In the genomic region with DNA sequence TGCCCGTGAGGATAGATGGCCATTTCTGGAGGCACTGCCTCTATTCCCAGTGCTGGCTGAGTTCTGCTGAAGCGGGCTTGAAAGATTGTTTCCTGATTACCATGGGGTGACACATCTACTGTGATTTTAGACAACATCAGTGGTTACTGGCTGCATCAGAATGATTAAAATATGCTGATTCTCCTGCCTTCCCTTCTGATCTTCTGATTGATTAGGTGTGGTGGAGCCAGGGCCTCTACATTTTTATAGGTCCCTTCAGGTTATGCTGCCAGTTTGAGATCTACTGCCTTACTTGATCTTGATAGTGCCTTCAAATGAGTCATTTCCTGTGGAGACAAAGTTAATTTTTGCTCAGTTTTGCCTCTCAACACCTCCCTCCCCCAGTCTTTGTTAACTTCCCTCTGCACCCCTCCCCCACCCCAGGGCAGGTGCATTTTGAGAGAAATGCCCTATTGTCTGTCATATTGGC, we compare ENCODE assay signal across 7 cellular contexts. TPM values are rescaled to one million over a fixed set of nuclear protein-coding genes. Genes with fewer than 3 reads are reported as not detected.
DNase-seq lines count a peak whose midpoint lies in the region; ATAC-seq and TF ChIP-seq lines count a peak whose summit lies in the region.

No MANE protein-coding gene starts in this region.

- H3K27ac Mint-ChIP-seq in endodermal cell = peak overlapping the region; percentile 37

- H3K4me3 Mint-ChIP-seq in endodermal cell = no peak overlapping the region

- no peaks in the 10 kb centered on the region for H3K27me3 Mint-ChIP-seq in endodermal cell (ENCODE audit: insufficient read depth)

- H3K4me1 ChIP-seq in HUES6 (ENCODE audit: control insufficient read depth, insufficient read depth, low read length) = peaks cover 9% of the 10 kb centered on the region
- H3K4me1 ChIP-seq in endodermal cell (ENCODE audit: control insufficient read depth, insufficient read depth, low read length) = peaks cover 8% of the 10 kb centered on the region

- 92 to 100% methylated on average over 2 of the region's 2 CpGs for WGBS in endodermal cell (ENCODE audit: insufficient coverage in 1 of 2, insufficient read length in 1 of 2), 2 experiments

- TF ChIP-seq CTCF in endodermal cell (conservative IDR thresholded peaks at IDR 0.05) = no peak

- H3K27ac ChIP-seq in HUES6 (ENCODE audit: low read depth, low read length) (0 out of 2 replicates have a peak overlapping the region, but pooled peaks have one; percentile 42), endodermal cell (ENCODE audit: low read depth, low read length) (no peak overlapping the region)

- peak; percentile 87 for ATAC-seq in GM19452 (IDR thresholded peaks at IDR 0.05; ENCODE audit: unreplicated experiment)

- H3K9ac ChIP-seq in HUES6 (ENCODE audit: low read length) (no peak overlapping the region), endodermal cell (ENCODE audit: extremely low read depth, low read length, poor library complexity, severe bottlenecking) (no peak overlapping the region)

- H3K36me3 ChIP-seq in HUES6 (ENCODE audit: control insufficient read depth, insufficient read depth, low read length) (peaks cover 69% of the 10 kb centered on the region), endodermal cell (ENCODE audit: control insufficient read depth, insufficient read depth, low read length) (peaks cover 64% of the 10 kb centered on the region)

- H3K4me3 ChIP-seq in HUES6 (ENCODE audit: low read depth, low read length) = no peak overlapping the region
- no peak overlapping the region for H3K4me3 ChIP-seq in endodermal cell (ENCODE audit: low read length)

- DNase-seq in activated CD4-positive, alpha-beta T cell treated with anti-CD3 and anti-CD28 coated beads for 1 hour = peak; percentile 46
- DNase-seq in endodermal cell = no peak
- DNase-seq in stimulated activated CD8-positive, alpha-beta memory T cell treated with anti-CD3 and anti-CD28 coated beads, Interleukin-12 subunit alpha, Interleukin-12 subunit beta, amount 100 ng/mL, for 1 hour (ENCODE audit: low read depth) = peak; percentile 27
- no peak for DNase-seq in hippocampal formation (lab: John Stamatoyannopoulos, UW)
- DNase-seq in NCI-H446 treated with DMSO at 0.1 percent for 48 hours (lab: John Stamatoyannopoulos, UW) = no peak

- H3K9me3 Mint-ChIP-seq in endodermal cell = no peaks in the 10 kb centered on the region

- peaks cover 52% of the 10 kb centered on the region for H3K36me3 Mint-ChIP-seq in endodermal cell (ENCODE audit: low read depth)

- peaks cover 37% of the 10 kb centered on the region for H3K4me1 Mint-ChIP-seq in endodermal cell

- H3K9me3 ChIP-seq in HUES6 (ENCODE audit: control insufficient read depth, insufficient read depth, low read depth, low read length) (no peaks in the 10 kb centered on the region), endodermal cell (ENCODE audit: control insufficient read depth, low read length) (no peaks in the 10 kb centered on the region)

- H3K27me3 ChIP-seq in HUES6 (ENCODE audit: control insufficient read depth, insufficient read depth, low read length) (no peaks in the 10 kb centered on the region), endodermal cell (ENCODE audit: control insufficient read depth, insufficient read depth, low read length, poor library complexity, severe bottlenecking) (no peaks in the 10 kb centered on the region)

RNA-seq across cellular contexts. Expression of gene SNORC, which starts 31.6 kb away (rescaled TPM):
- total RNA-seq in endodermal cell = 1 to 10 TPM; 3.6 to 5.0 TPM
- polyA plus RNA-seq in endodermal cell (2013, experiment 1 of 2) = 1.00 TPM
- polyA plus RNA-seq in endodermal cell (2013, experiment 2 of 2) = 0.66 TPM

Comparison
In these comparisons a context has a peak if more than half of its experiments do, and no peak if none do; other contexts are left out.
1. DNase-seq: peak in activated CD4-positive, alpha-beta T cell treated with anti-CD3 and anti-CD28 coated beads for 1 hour (single experiment) and stimulated activated CD8-positive, alpha-beta memory T cell treated with anti-CD3 and anti-CD28 coated beads, Interleukin-12 subunit alpha, Interleukin-12 subunit beta, amount 100 ng/mL, for 1 hour (single experiment); none in endodermal cell (single experiment), hippocampal formation (0 of 2) and NCI-H446 treated with DMSO at 0.1 percent for 48 hours (single experiment).